31 cellular contexts compared by ENCODE assay signal in genomic region chr3:114351822-114352145, GRCh38. TPM values are rescaled to one million over a fixed set of nuclear protein-coding genes. Genes with fewer than 3 reads are reported as not detected.
DNase-seq lines count a peak whose midpoint lies in the region; ATAC-seq, FAIRE-seq and TF ChIP-seq lines count a peak whose summit lies in the region.
"Had no signal": no experiment of that assay in that cellular context is flagged by ENCODE, and none has a peak within 500 bp of the region (broad histone marks: within the 10 kb centered on the region; RNA-seq: fewer than 3 reads in every experiment).

No MANE protein-coding gene starts in this region.

- H2BK5ac ChIP-seq in neuronal stem cell (ENCODE audit: low read length): no peak overlapping the region

- H2BK120ac ChIP-seq in neuronal stem cell (ENCODE audit: low read depth, low read length): no peak overlapping the region

- H3K36me3 ChIP-seq in bronchial epithelial cell (ENCODE audit: control insufficient read depth, insufficient read depth, low read length): no peaks in the 10 kb centered on the region
- H3K36me3 ChIP-seq in neuronal stem cell (replicated peaks in 1 of 2; ENCODE audit: control insufficient read depth in 2 of 2, insufficient read depth in 2 of 2, low read length in 2 of 2): peaks cover 0 to 33% of the 10 kb centered on the region in 2 donors
- no peaks in the 10 kb centered on the region for H3K36me3 ChIP-seq in testis (ENCODE audit: low read depth, missing control alignments)
- H3K36me3 ChIP-seq in ascending aorta: peaks cover 12 to 24% of the 10 kb centered on the region in 2 donors

- H2AK5ac ChIP-seq in neuronal stem cell (ENCODE audit: low read depth, low read length): peak overlapping the region; percentile 80

- no peak overlapping the region for H3K4ac ChIP-seq in neuronal stem cell (ENCODE audit: low read length)

- peak overlapping the region; percentile 16 for H2BK15ac ChIP-seq in neuronal stem cell (ENCODE audit: low read length)

- DNase-seq in bronchial epithelial cell (ENCODE audit: low read depth): no peak
- DNase-seq in islet precursor cell: peak; percentile 77
- DNase-seq in neuronal stem cell (ENCODE audit: low spot score): no peak
- DNase-seq in testis: no peak
- no peak for DNase-seq in ascending aorta (ENCODE audit: low spot score in 2 of 2)
- DNase-seq in A172 (ENCODE audit: low spot score): no peak
- DNase-seq in Right ventricle myocardium inferior (ENCODE audit: missing footprints): no peak
- DNase-seq: ACHN; BE2C; C1 segment of cervical spinal cord; CD4-positive, alpha-beta memory T cell; CD4-positive, CD25-positive, alpha-beta regulatory T cell; CD8-positive, alpha-beta memory T cell; COR-L47; DMS 273 treated with DMSO at 0.1 percent for 48 hours; DMS153; DMS53; DMS79; DND-41; EL; GDM1 had no signal

- H3K18ac ChIP-seq in neuronal stem cell (ENCODE audit: low read length): peak overlapping the region; percentile 63

- H3K27me3 ChIP-seq in bronchial epithelial cell (ENCODE audit: control insufficient read depth, insufficient read depth, low read length) (no peaks in the 10 kb centered on the region), neuronal stem cell (ENCODE audit: control insufficient read depth in 3 of 3, insufficient read depth in 3 of 3, low read depth in 1 of 3, low read length in 3 of 3) (no peaks in the 10 kb centered on the region), testis (no peaks in the 10 kb centered on the region), ascending aorta (no peaks in the 10 kb centered on the region)
- H3K27me3 ChIP-seq: BE2C, BLaER1 had no signal

- peak overlapping the region; percentile 20 for H4K8ac ChIP-seq in neuronal stem cell (ENCODE audit: low read depth, low read length)

- peaks cover 0 to 7% of the 10 kb centered on the region in 2 donors for H3K9me3 ChIP-seq in neuronal stem cell (replicated peaks in 1 of 2; ENCODE audit: control insufficient read depth in 2 of 2, insufficient read depth in 1 of 2, low read depth in 1 of 2, low read length in 2 of 2)
- H3K9me3 ChIP-seq in testis: no peaks in the 10 kb centered on the region
- H3K9me3 ChIP-seq in ascending aorta: no peaks in the 10 kb centered on the region
- H3K9me3 ChIP-seq: BE2C had no signal

- peak; percentile 62 for FAIRE-seq in bronchial epithelial cell (lab: Jason Lieb, UNC)
- FAIRE-seq: A204.1, GM12878, GM12892, GM18507 had no signal

- no CpG with 5 or more reads among the region's 9 CpGs for WGBS in neuronal stem cell (ENCODE audit: extremely low coverage in 2 of 2, insufficient read length in 2 of 2, insufficient replicate concordance in 1 of 2), 2 donors
- 68 to 73% methylated on average over 9 of the region's 9 CpGs for WGBS in testis, 2 donors

- H3K9ac ChIP-seq in neuronal stem cell (ENCODE audit: low read depth, low read length, poor library complexity): peak overlapping the region; percentile 31
- H3K9ac ChIP-seq: BLaER1 had no signal

- H3K4me3 ChIP-seq in bronchial epithelial cell (ENCODE audit: low read depth, low read length) (no peak overlapping the region), neuronal stem cell (ENCODE audit: low read length in 2 of 2) (peak overlapping the region in 1 of 2 donors; percentile 7), testis (peak overlapping the region; percentile 18 to 19), ascending aorta (no peak overlapping the region)
- H3K4me3 ChIP-seq: BLaER1, GM12878 had no signal

- ATAC-seq in Right ventricle myocardium inferior: no peak
- ATAC-seq: GM12878 had no signal

- H3K14ac ChIP-seq in neuronal stem cell (ENCODE audit: low read length): peak overlapping the region; percentile 65

- H3K4me2 ChIP-seq in neuronal stem cell (ENCODE audit: insufficient read depth, low read length, poor library complexity, severe bottlenecking): no peak overlapping the region
- H3K4me2 ChIP-seq: BLaER1 had no signal

- no peak overlapping the region for H2BK12ac ChIP-seq in neuronal stem cell (ENCODE audit: low read length)

- H3K79me1 ChIP-seq in neuronal stem cell (ENCODE audit: low read depth, low read length): no peaks in the 10 kb centered on the region

- H3K4me1 ChIP-seq in neuronal stem cell (ENCODE audit: control insufficient read depth in 2 of 2, insufficient read depth in 1 of 2, low read depth in 1 of 2, low read length in 2 of 2) (peaks cover 9 to 16% of the 10 kb centered on the region in 2 donors), testis (no peaks in the 10 kb centered on the region), ascending aorta (no peaks in the 10 kb centered on the region)
- H3K4me1 ChIP-seq: BE2C, BLaER1 had no signal

- H3K27ac ChIP-seq in neuronal stem cell (replicated peaks; ENCODE audit: low read length): no peak overlapping the region
- H3K27ac ChIP-seq in testis: no peak overlapping the region
- H3K27ac ChIP-seq in ascending aorta: no peak overlapping the region
- H3K27ac ChIP-seq: 22Rv1, BLaER1 had no signal

- H3K23ac ChIP-seq in neuronal stem cell (ENCODE audit: low read depth, low read length, poor library complexity): peak overlapping the region; percentile 76

- H4K91ac ChIP-seq in neuronal stem cell (ENCODE audit: low read depth, low read length, poor library complexity): peak overlapping the region; percentile 1

- no peak for TF ChIP-seq CTCF in bronchial epithelial cell (IDR thresholded peaks at IDR 0.05; ENCODE audit: insufficient read depth, low read length, severe bottlenecking)
- TF ChIP-seq CTCF in testis (IDR thresholded peaks at IDR 0.05): no peak
- TF ChIP-seq CTCF in ascending aorta (IDR thresholded peaks at IDR 0.05): no peak

- H2AFZ ChIP-seq in neuronal stem cell (ENCODE audit: low read length): no peak overlapping the region

- TF ChIP-seq POLR2A in testis (IDR thresholded peaks at IDR 0.05): no peak

- intact Hi-C loops in testis (cut with DNase I; ENCODE audit: low total_unique reads) (no loop called here), ascending aorta (cut with DNase I) (no loop called here), Right ventricle myocardium inferior (cut with DNase I) (no loop called here)

RNA-seq across cellular contexts. Expression of gene TIGIT, which starts 58.0 kb away (rescaled TPM):
- total RNA-seq in bronchial epithelial cell (not detected in 2 replicates), testis (1 to 10 TPM in 1 of 2 donors, under 1 TPM in 1; 0.50 to 1.2 TPM), ascending aorta (not detected), Right ventricle myocardium inferior (not detected)
- polyA plus RNA-seq in neuronal stem cell (2013, experiment 1 of 2): not detected
- polyA plus RNA-seq in neuronal stem cell (2013, experiment 2 of 2): not detected
- 1.4 TPM for polyA plus RNA-seq in testis (ENCODE audit: insufficient read depth, low read depth, low replicate concordance)
- total RNA-seq in A172 (2014; rRNA removed; shearing (Covaris generic)): not detected in 2 replicates
- total RNA-seq: A673, Daoy, G401 had no signal
- polyA plus RNA-seq: AG04450 had no signal

Comparison
In these comparisons a context has a peak if more than half of its experiments do, and no peak if none do; other contexts are left out.
1. H3K4me3 ChIP-seq: peak in testis (2 of 2); none in bronchial epithelial cell (single experiment) and ascending aorta (0 of 2).